ENCODE assay signal across 6 cellular contexts in genomic region chr9:138019514-138019913, GRCh38.
DNase-seq lines count a peak whose midpoint lies in the region; TF ChIP-seq lines count a peak whose summit lies in the region.
"Not testable (repeated sequence)": the region's sequence is repeated elsewhere in the genome, so short reads cannot be mapped to it uniquely, and the experiment has no call there.

No MANE protein-coding gene starts in this region.

- not testable (repeated sequence) for H2BK15ac ChIP-seq in mesenchymal stem cell (ENCODE audit: low read depth, poor library complexity, severe bottlenecking)

- H3K14ac ChIP-seq in mesenchymal stem cell (ENCODE audit: low read length in 2 of 2), result peak overlapping the region in 1 of 2 experiments; percentile 12

- 91% methylated on average over 10 of the region's 10 CpGs for WGBS in mesenchymal stem cell

- H4K91ac ChIP-seq in mesenchymal stem cell (ENCODE audit: low read length), result peak overlapping the region; percentile 7

- not testable (repeated sequence) for H3K4me1 ChIP-seq in right atrium auricular region; mesenchymal stem cell (ENCODE audit: control insufficient read depth, insufficient read depth, low read depth, low read length)

- not testable (repeated sequence) for H2BK120ac ChIP-seq in mesenchymal stem cell (ENCODE audit: low read depth, low read length)

- H3K18ac ChIP-seq in mesenchymal stem cell (ENCODE audit: low read depth in 1 of 2, low read length in 2 of 2), result not testable (repeated sequence)

- not testable (repeated sequence) for H3K4me2 ChIP-seq in mesenchymal stem cell (ENCODE audit: low read length, poor library complexity, severe bottlenecking)

- H3K23ac ChIP-seq in mesenchymal stem cell (ENCODE audit: low read length in 2 of 2), result not testable (repeated sequence)

- peak overlapping the region; percentile 55 for H2AFZ ChIP-seq in mesenchymal stem cell (ENCODE audit: low read depth, low read length)

- not testable (repeated sequence) for H3K9me3 ChIP-seq in right atrium auricular region; mesenchymal stem cell (ENCODE audit: control insufficient read depth, low read length)

- DNase-seq in DMS53 (lab: John Stamatoyannopoulos, UW) (peak; percentile 15), NCI-H1105 treated with DMSO at 0.1 percent for 48 hours (lab: John Stamatoyannopoulos, UW) (peak; percentile 31), NCI-H2171 treated with DMSO at 0.1 percent for 48 hours (lab: John Stamatoyannopoulos, UW) (peak; percentile 42), right atrium auricular region (ENCODE audit: low spot score) (peak; percentile 50), ureter (ENCODE audit: low spot score) (peak; percentile 33)
- not testable (repeated sequence) for DNase-seq in mesenchymal stem cell

- not testable (repeated sequence) for H4K8ac ChIP-seq in mesenchymal stem cell (ENCODE audit: low read length)

- peaks cover 0 to 11% of the 10 kb centered on the region in 2 donors for H3K27me3 ChIP-seq in right atrium auricular region
- H3K27me3 ChIP-seq in mesenchymal stem cell (ENCODE audit: control insufficient read depth in 1 of 2, insufficient read depth in 1 of 2, low read length in 2 of 2), result peaks cover 21 to 45% of the 10 kb centered on the region in 2 experiments

- not testable (repeated sequence) for H3K79me1 ChIP-seq in mesenchymal stem cell (replicated peaks; ENCODE audit: low read length, poor library complexity, severe bottlenecking)

- H3K36me3 ChIP-seq in right atrium auricular region; mesenchymal stem cell (ENCODE audit: control insufficient read depth in 1 of 2, insufficient read depth in 2 of 2, low read depth in 1 of 2, low read length in 2 of 2): not testable (repeated sequence)

- H3K4me3 ChIP-seq in right atrium auricular region; mesenchymal stem cell (ENCODE audit: insufficient read depth in 1 of 2, low read depth in 1 of 2, low read length in 2 of 2): not testable (repeated sequence)

- H2BK5ac ChIP-seq in mesenchymal stem cell (ENCODE audit: low read depth, low read length, poor library complexity, severe bottlenecking), result not testable (repeated sequence)

- not testable (repeated sequence) for H2BK12ac ChIP-seq in mesenchymal stem cell (ENCODE audit: low read length in 2 of 2)

- H3K27ac ChIP-seq in right atrium auricular region; mesenchymal stem cell (ENCODE audit: low read length, poor library complexity, severe bottlenecking): not testable (repeated sequence)

- not testable (repeated sequence) for H3K9ac ChIP-seq in mesenchymal stem cell (ENCODE audit: low read length)

- H2AK5ac ChIP-seq in mesenchymal stem cell (ENCODE audit: low read length, severe bottlenecking), result not testable (repeated sequence)

- not testable (repeated sequence) for H3K4ac ChIP-seq in mesenchymal stem cell (ENCODE audit: low read depth in 1 of 2, low read length in 2 of 2)

- not testable (repeated sequence) for TF ChIP-seq CTCF in right atrium auricular region (IDR thresholded peaks at IDR 0.05)
